18 cellular contexts compared by ENCODE assay signal in genomic region chr1:53547321-53547720, GRCh38.
A peak's percentile ranks its signal among the peaks of the same experiment; 100 is the strongest.
DNase-seq lines count a peak whose midpoint lies in the region; ATAC-seq and TF ChIP-seq lines count a peak whose summit lies in the region.
"Had no signal": no experiment of that assay in that cellular context is flagged by ENCODE, and none has a peak within 500 bp of the region (broad histone marks: within the 10 kb centered on the region; RNA-seq: fewer than 3 reads in every experiment).

No MANE protein-coding gene starts in this region.

- H3K27ac Mint-ChIP-seq in endodermal cell (no peak overlapping the region), nephron progenitor cell (no peak overlapping the region), type B pancreatic cell (no peak overlapping the region)
- H3K27ac Mint-ChIP-seq: CD4-positive, CD25-positive, alpha-beta regulatory T cell had no signal

- intact Hi-C loops in cardiac septum (cut with DNase I), result no loop called here

- H3K27me3 Mint-ChIP-seq in endodermal cell (ENCODE audit: insufficient read depth) (peaks cover 4% of the 10 kb centered on the region), nephron progenitor cell (ENCODE audit: low read depth, poor library complexity) (peaks cover 14% of the 10 kb centered on the region), type B pancreatic cell (peaks cover 17% of the 10 kb centered on the region)
- H3K27me3 Mint-ChIP-seq: CD4-positive, CD25-positive, alpha-beta regulatory T cell had no signal

- no peaks in the 10 kb centered on the region for H3K36me3 Mint-ChIP-seq in endodermal cell (ENCODE audit: low read depth)
- H3K36me3 Mint-ChIP-seq in nephron progenitor cell (ENCODE audit: low read depth), result no peaks in the 10 kb centered on the region
- no peaks in the 10 kb centered on the region for H3K36me3 Mint-ChIP-seq in type B pancreatic cell
- H3K36me3 Mint-ChIP-seq: CD4-positive, CD25-positive, alpha-beta regulatory T cell had no signal

- H3K4me1 Mint-ChIP-seq in endodermal cell (no peaks in the 10 kb centered on the region), nephron progenitor cell (peaks cover 47% of the 10 kb centered on the region), type B pancreatic cell (ENCODE audit: unreplicated experiment) (peaks cover 32% of the 10 kb centered on the region)
- H3K4me1 Mint-ChIP-seq: CD4-positive, CD25-positive, alpha-beta regulatory T cell had no signal

- ATAC-seq in GM21825 (IDR thresholded peaks at IDR 0.05; ENCODE audit: unreplicated experiment), result no peak
- ATAC-seq: Panc1 had no signal

- H3K4me3 ChIP-seq in right atrium auricular region, result no peak overlapping the region
- H3K4me3 ChIP-seq in endodermal cell (ENCODE audit: low read length), result no peak overlapping the region
- H3K4me3 ChIP-seq: HAP-1 had no signal

- H3K27ac ChIP-seq in right atrium auricular region (no peak overlapping the region), endodermal cell (ENCODE audit: low read depth, low read length) (no peak overlapping the region)

- H3K36me3 ChIP-seq in right atrium auricular region (no peaks in the 10 kb centered on the region), endodermal cell (ENCODE audit: control insufficient read depth, insufficient read depth, low read length) (no peaks in the 10 kb centered on the region)
- H3K36me3 ChIP-seq: HAP-1 had no signal

- H3K9ac ChIP-seq in endodermal cell (ENCODE audit: extremely low read depth, low read length, poor library complexity, severe bottlenecking), result no peak overlapping the region

- H3K9me3 Mint-ChIP-seq in endodermal cell (no peaks in the 10 kb centered on the region), nephron progenitor cell (no peaks in the 10 kb centered on the region), type B pancreatic cell (no peaks in the 10 kb centered on the region)

- H3K27me3 ChIP-seq in right atrium auricular region, result no peaks in the 10 kb centered on the region
- no peaks in the 10 kb centered on the region for H3K27me3 ChIP-seq in endodermal cell (ENCODE audit: control insufficient read depth, insufficient read depth, low read length, poor library complexity, severe bottlenecking)

- 90 to 91% methylated on average over 6 to 7 of the region's 7 CpGs for whole genome bisulfite sequencing in endodermal cell (ENCODE audit: insufficient coverage in 1 of 2, insufficient read length in 1 of 2), 2 experiments

- H3K4me3 Mint-ChIP-seq in endodermal cell (no peak overlapping the region), nephron progenitor cell (no peak overlapping the region), type B pancreatic cell (no peak overlapping the region)
- H3K4me3 Mint-ChIP-seq: CD4-positive, CD25-positive, alpha-beta regulatory T cell had no signal

- peaks cover 0 to 9% of the 10 kb centered on the region in 2 donors for H3K4me1 ChIP-seq in right atrium auricular region
- no peaks in the 10 kb centered on the region for H3K4me1 ChIP-seq in endodermal cell (ENCODE audit: control insufficient read depth, insufficient read depth, low read length)
- H3K4me1 ChIP-seq: Caco-2, HAP-1 had no signal

- H3K9me3 ChIP-seq in right atrium auricular region (no peaks in the 10 kb centered on the region), endodermal cell (ENCODE audit: control insufficient read depth, low read length) (no peaks in the 10 kb centered on the region)
- H3K9me3 ChIP-seq: Caco-2, HAP-1 had no signal

- peak; percentile 55 for DNase-seq in cardiac septum (ENCODE audit: low spot score)
- DNase-seq in right atrium auricular region (ENCODE audit: low spot score), result no peak
- peak; percentile 33 for DNase-seq in endodermal cell
- peak; percentile 1 for DNase-seq in nephron progenitor cell
- peak; percentile 42 for DNase-seq in type B pancreatic cell (ENCODE audit: extremely low spot score, unreplicated experiment)
- DNase-seq in activated gamma-delta T cell (lab: John Stamatoyannopoulos, UW), result no peak
- DNase-seq in OCI-M1 (lab: John Stamatoyannopoulos, UW), result no peak
- DNase-seq: CD4-positive, CD25-positive, alpha-beta regulatory T cell; IMR-90; Karpas-422; MM.1S; NCI-H1092 treated with DMSO at 0.1 percent for 48 hours; NCI-H524; SHP77 had no signal

- TF ChIP-seq CTCF in right atrium auricular region (IDR thresholded peaks at IDR 0.05) (no peak), endodermal cell (conservative IDR thresholded peaks at IDR 0.05) (no peak), nephron progenitor cell (IDR thresholded peaks at IDR 0.05) (no peak), type B pancreatic cell (conservative IDR thresholded peaks at IDR 0.05) (no peak)

Comparison
In these comparisons a context has a peak if more than half of its experiments do, and no peak if none do; other contexts are left out.
1. DNase-seq: peak in cardiac septum (single experiment), endodermal cell (single experiment), nephron progenitor cell (single experiment) and type B pancreatic cell (single experiment); none in right atrium auricular region (single experiment), activated gamma-delta T cell (single experiment) and OCI-M1 (single experiment).